1 cellular context compared by ENCODE assay signal in the genomic region with DNA sequence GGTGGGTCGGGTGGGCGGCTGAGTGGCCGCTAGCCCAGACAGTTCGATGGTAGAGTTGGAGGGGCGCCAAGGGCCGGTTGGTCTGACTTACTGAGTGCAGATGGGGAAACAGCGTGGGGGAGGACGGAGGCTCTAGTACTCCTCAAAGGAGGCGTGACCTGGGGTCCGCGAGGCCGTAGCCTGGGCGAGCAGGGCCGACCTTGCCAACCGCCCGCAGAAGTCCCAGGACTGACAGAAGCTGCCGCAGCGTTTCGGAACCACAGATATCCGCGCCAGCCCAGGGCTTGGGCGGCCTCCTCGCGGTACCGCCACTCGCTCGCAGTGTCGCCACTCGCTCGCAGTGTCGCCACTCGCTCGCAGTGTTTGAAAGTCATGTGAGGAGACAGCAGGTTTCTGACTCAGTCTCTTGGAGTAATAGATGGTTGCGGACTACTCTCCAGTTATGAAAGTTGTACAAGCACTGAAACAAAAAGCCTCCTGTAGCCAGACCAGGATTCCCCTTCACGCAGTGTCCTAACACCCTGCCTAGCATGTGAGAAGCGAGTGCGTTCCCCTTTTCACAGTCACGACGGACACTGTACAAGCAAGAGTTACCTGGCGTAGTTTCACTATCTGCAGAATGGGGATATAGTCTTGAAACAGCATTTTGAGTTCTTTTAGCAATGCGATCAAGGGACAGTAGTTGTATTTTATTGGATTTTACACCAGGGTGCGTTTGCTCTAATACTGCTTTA.
TF ChIP-seq lines count a peak whose summit lies in the region.

No MANE protein-coding gene starts in this region.

TF ChIP-seq in HepG2, 621 proteins besides CTCF, POLR2A, EP300 and RAD21 (continued from another document and continues in another):
- TF ChIP-seq, protein P1, sequence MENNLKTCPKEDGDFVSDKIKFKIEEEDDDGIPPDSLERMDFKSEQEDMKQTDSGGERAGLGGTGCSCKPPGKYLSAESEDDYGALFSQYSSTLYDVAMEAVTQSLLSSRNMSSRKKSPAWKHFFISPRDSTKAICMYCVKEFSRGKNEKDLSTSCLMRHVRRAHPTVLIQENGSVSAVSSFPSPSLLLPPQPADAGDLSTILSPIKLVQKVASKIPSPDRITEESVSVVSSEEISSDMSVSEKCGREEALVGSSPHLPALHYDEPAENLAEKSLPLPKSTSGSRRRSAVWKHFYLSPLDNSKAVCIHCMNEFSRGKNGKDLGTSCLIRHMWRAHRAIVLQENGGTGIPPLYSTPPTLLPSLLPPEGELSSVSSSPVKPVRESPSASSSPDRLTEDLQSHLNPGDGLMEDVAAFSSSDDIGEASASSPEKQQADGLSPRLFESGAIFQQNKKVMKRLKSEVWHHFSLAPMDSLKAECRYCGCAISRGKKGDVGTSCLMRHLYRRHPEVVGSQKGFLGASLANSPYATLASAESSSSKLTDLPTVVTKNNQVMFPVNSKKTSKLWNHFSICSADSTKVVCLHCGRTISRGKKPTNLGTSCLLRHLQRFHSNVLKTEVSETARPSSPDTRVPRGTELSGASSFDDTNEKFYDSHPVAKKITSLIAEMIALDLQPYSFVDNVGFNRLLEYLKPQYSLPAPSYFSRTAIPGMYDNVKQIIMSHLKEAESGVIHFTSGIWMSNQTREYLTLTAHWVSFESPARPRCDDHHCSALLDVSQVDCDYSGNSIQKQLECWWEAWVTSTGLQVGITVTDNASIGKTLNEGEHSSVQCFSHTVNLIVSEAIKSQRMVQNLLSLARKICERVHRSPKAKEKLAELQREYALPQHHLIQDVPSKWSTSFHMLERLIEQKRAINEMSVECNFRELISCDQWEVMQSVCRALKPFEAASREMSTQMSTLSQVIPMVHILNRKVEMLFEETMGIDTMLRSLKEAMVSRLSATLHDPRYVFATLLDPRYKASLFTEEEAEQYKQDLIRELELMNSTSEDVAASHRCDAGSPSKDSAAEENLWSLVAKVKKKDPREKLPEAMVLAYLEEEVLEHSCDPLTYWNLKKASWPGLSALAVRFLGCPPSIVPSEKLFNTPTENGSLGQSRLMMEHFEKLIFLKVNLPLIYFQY (CRISPR knock-in tag; IDR thresholded peaks at IDR 0.05; ENCODE audit: borderline replicate concordance), result peak; percentile 52; the same call in 1 of the 2 replicates
- TF ChIP-seq ZNF44 (CRISPR knock-in tag; IDR thresholded peaks at IDR 0.05) (no peak; the same call in 1 of the 2 replicates), CHD4 (IDR thresholded peaks at IDR 0.05; ENCODE audit: borderline replicate concordance, low read length) (peak; percentile 59; the same call in 1 of the 2 replicates), GABPA (IDR thresholded peaks at IDR 0.05; ENCODE audit: low read depth, low read length) (no peak), GABPA (CRISPR knock-in tag; IDR thresholded peaks at IDR 0.05; ENCODE audit: low read depth) (no peak), MXI1 (IDR thresholded peaks at IDR 0.05; ENCODE audit: borderline replicate concordance, low read depth, low read length) (0 out of 3 replicates have a peak, but pooled peaks have one; percentile 21), HDAC2 (CRISPR knock-in tag; IDR thresholded peaks at IDR 0.05) (no peak), SIN3A (IDR thresholded peaks at IDR 0.05; ENCODE audit: borderline replicate concordance, low read depth, low read length) (0 out of 2 replicates have a peak, but pooled peaks have one; percentile 55), ATF1 (CRISPR knock-in tag; IDR thresholded peaks at IDR 0.05) (no peak), ZNF253 (CRISPR knock-in tag; IDR thresholded peaks at IDR 0.05; ENCODE audit: borderline replicate concordance) (no peak), JDP2 (CRISPR knock-in tag; IDR thresholded peaks at IDR 0.05; ENCODE audit: borderline replicate concordance) (no peak), SPEN (CRISPR knock-in tag; IDR thresholded peaks at IDR 0.05; ENCODE audit: low read depth) (peak; percentile 45; the same call in 1 of the 2 replicates), KDM6A (CRISPR knock-in tag; IDR thresholded peaks at IDR 0.05; ENCODE audit: low read depth) (no peak), MBNL3 (CRISPR knock-in tag; conservative IDR thresholded peaks at IDR 0.05) (no peak), SALL2 (CRISPR knock-in tag; IDR thresholded peaks at IDR 0.05) (no peak; the same call in 1 of the 2 replicates), JUND (CRISPR knock-in tag; IDR thresholded peaks at IDR 0.05) (peak; percentile 30; the same call in 1 of the 2 replicates), ZNF460 (CRISPR knock-in tag; IDR thresholded peaks at IDR 0.05; ENCODE audit: borderline replicate concordance) (no peak), CEBPB (IDR thresholded peaks at IDR 0.05; ENCODE audit: borderline replicate concordance, low read depth, low read length) (no peak), TBP (CRISPR knock-in tag; IDR thresholded peaks at IDR 0.05) (no peak)
- TF ChIP-seq, protein P2, sequence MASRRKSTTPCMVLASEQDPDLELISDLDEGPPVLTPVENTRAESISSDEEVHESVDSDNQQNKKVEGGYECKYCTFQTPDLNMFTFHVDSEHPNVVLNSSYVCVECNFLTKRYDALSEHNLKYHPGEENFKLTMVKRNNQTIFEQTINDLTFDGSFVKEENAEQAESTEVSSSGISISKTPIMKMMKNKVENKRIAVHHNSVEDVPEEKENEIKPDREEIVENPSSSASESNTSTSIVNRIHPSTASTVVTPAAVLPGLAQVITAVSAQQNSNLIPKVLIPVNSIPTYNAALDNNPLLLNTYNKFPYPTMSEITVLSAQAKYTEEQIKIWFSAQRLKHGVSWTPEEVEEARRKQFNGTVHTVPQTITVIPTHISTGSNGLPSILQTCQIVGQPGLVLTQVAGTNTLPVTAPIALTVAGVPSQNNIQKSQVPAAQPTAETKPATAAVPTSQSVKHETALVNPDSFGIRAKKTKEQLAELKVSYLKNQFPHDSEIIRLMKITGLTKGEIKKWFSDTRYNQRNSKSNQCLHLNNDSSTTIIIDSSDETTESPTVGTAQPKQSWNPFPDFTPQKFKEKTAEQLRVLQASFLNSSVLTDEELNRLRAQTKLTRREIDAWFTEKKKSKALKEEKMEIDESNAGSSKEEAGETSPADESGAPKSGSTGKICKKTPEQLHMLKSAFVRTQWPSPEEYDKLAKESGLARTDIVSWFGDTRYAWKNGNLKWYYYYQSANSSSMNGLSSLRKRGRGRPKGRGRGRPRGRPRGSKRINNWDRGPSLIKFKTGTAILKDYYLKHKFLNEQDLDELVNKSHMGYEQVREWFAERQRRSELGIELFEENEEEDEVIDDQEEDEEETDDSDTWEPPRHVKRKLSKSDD (CRISPR knock-in tag; IDR thresholded peaks at IDR 0.05; ENCODE audit: low read depth), result 0 out of 2 replicates have a peak, but pooled peaks have one; percentile 39
- TF ChIP-seq, protein P3, sequence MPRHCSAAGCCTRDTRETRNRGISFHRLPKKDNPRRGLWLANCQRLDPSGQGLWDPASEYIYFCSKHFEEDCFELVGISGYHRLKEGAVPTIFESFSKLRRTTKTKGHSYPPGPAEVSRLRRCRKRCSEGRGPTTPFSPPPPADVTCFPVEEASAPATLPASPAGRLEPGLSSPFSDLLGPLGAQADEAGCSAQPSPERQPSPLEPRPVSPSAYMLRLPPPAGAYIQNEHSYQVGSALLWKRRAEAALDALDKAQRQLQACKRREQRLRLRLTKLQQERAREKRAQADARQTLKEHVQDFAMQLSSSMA (CRISPR knock-in tag; IDR thresholded peaks at IDR 0.05), result peak; percentile 60; the same call in 1 of the 2 replicates
- TF ChIP-seq, protein P4, sequence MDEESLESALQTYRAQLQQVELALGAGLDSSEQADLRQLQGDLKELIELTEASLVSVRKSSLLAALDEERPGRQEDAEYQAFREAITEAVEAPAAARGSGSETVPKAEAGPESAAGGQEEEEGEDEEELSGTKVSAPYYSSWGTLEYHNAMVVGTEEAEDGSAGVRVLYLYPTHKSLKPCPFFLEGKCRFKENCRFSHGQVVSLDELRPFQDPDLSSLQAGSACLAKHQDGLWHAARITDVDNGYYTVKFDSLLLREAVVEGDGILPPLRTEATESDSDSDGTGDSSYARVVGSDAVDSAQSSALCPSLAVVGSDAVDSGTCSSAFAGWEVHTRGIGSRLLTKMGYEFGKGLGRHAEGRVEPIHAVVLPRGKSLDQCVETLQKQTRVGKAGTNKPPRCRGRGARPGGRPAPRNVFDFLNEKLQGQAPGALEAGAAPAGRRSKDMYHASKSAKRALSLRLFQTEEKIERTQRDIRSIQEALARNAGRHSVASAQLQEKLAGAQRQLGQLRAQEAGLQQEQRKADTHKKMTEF (CRISPR knock-in tag; IDR thresholded peaks at IDR 0.05), result peak; percentile 24; the same call in 1 of the 2 replicates
- TF ChIP-seq, protein P5, sequence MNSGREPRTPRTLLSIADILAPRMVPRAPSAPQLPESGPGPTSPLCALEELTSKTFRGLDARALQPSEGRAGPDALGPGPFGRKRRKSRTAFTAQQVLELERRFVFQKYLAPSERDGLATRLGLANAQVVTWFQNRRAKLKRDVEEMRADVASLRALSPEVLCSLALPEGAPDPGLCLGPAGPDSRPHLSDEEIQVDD (CRISPR knock-in tag; IDR thresholded peaks at IDR 0.05; ENCODE audit: borderline replicate concordance), result no peak
- TF ChIP-seq, protein P6, sequence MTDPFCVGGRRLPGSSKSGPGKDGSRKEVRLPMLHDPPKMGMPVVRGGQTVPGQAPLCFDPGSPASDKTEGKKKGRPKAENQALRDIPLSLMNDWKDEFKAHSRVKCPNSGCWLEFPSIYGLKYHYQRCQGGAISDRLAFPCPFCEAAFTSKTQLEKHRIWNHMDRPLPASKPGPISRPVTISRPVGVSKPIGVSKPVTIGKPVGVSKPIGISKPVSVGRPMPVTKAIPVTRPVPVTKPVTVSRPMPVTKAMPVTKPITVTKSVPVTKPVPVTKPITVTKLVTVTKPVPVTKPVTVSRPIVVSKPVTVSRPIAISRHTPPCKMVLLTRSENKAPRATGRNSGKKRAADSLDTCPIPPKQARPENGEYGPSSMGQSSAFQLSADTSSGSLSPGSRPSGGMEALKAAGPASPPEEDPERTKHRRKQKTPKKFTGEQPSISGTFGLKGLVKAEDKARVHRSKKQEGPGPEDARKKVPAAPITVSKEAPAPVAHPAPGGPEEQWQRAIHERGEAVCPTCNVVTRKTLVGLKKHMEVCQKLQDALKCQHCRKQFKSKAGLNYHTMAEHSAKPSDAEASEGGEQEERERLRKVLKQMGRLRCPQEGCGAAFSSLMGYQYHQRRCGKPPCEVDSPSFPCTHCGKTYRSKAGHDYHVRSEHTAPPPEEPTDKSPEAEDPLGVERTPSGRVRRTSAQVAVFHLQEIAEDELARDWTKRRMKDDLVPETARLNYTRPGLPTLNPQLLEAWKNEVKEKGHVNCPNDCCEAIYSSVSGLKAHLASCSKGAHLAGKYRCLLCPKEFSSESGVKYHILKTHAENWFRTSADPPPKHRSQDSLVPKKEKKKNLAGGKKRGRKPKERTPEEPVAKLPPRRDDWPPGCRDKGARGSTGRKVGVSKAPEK (CRISPR knock-in tag; IDR thresholded peaks at IDR 0.05; ENCODE audit: borderline replicate concordance), result no peak
- TF ChIP-seq, protein P7, sequence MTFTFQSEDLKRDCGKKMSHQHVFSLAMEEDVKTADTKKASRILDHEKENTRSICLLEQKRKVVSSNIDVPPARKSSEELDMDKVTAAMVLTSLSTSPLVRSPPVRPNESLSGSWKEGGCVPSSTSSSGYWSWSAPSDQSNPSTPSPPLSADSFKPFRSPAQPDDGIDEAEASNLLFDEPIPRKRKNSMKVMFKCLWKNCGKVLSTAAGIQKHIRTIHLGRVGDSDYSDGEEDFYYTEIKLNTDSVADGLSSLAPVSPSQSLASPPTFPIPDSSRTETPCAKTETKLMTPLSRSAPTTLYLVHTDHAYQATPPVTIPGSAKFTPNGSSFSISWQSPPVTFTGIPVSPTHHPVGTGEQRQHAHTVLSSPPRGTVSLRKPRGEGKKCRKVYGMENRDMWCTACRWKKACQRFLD (CRISPR knock-in tag; IDR thresholded peaks at IDR 0.05; ENCODE audit: borderline replicate concordance), result no peak
- TF ChIP-seq, protein P8, sequence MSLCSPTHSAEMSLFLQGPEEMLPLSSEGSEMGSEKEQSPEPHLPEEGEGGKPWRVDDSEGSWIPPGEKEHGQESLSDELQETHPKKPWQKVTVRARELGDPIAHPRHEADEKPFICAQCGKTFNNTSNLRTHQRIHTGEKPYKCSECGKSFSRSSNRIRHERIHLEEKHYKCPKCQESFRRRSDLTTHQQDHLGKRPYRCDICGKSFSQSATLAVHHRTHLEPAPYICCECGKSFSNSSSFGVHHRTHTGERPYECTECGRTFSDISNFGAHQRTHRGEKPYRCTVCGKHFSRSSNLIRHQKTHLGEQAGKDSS (CRISPR knock-in tag; IDR thresholded peaks at IDR 0.05; ENCODE audit: borderline replicate concordance, low read depth), result no peak
- TF ChIP-seq, protein P9, sequence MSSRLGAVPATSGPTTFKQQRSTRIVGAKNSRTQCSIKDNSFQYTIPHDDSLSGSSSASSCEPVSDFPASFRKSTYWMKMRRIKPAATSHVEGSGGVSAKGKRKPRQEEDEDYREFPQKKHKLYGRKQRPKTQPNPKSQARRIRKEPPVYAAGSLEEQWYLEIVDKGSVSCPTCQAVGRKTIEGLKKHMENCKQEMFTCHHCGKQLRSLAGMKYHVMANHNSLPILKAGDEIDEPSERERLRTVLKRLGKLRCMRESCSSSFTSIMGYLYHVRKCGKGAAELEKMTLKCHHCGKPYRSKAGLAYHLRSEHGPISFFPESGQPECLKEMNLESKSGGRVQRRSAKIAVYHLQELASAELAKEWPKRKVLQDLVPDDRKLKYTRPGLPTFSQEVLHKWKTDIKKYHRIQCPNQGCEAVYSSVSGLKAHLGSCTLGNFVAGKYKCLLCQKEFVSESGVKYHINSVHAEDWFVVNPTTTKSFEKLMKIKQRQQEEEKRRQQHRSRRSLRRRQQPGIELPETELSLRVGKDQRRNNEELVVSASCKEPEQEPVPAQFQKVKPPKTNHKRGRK (CRISPR knock-in tag; IDR thresholded peaks at IDR 0.05), result no peak
- TF ChIP-seq, protein P10, sequence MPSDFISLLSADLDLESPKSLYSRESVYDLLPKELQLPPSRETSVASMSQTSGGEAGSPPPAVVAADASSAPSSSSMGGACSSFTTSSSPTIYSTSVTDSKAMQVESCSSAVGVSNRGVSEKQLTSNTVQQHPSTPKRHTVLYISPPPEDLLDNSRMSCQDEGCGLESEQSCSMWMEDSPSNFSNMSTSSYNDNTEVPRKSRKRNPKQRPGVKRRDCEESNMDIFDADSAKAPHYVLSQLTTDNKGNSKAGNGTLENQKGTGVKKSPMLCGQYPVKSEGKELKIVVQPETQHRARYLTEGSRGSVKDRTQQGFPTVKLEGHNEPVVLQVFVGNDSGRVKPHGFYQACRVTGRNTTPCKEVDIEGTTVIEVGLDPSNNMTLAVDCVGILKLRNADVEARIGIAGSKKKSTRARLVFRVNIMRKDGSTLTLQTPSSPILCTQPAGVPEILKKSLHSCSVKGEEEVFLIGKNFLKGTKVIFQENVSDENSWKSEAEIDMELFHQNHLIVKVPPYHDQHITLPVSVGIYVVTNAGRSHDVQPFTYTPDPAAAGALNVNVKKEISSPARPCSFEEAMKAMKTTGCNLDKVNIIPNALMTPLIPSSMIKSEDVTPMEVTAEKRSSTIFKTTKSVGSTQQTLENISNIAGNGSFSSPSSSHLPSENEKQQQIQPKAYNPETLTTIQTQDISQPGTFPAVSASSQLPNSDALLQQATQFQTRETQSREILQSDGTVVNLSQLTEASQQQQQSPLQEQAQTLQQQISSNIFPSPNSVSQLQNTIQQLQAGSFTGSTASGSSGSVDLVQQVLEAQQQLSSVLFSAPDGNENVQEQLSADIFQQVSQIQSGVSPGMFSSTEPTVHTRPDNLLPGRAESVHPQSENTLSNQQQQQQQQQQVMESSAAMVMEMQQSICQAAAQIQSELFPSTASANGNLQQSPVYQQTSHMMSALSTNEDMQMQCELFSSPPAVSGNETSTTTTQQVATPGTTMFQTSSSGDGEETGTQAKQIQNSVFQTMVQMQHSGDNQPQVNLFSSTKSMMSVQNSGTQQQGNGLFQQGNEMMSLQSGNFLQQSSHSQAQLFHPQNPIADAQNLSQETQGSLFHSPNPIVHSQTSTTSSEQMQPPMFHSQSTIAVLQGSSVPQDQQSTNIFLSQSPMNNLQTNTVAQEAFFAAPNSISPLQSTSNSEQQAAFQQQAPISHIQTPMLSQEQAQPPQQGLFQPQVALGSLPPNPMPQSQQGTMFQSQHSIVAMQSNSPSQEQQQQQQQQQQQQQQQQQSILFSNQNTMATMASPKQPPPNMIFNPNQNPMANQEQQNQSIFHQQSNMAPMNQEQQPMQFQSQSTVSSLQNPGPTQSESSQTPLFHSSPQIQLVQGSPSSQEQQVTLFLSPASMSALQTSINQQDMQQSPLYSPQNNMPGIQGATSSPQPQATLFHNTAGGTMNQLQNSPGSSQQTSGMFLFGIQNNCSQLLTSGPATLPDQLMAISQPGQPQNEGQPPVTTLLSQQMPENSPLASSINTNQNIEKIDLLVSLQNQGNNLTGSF (CRISPR knock-in tag; IDR thresholded peaks at IDR 0.05), result no peak
